9 cellular contexts compared by ENCODE assay signal in genomic region chr4:73311428-73311827, GRCh38. TPM values are rescaled to one million over a fixed set of nuclear protein-coding genes. Genes with fewer than 3 reads are reported as not detected.
DNase-seq lines count a peak whose midpoint lies in the region; ATAC-seq, FAIRE-seq and TF ChIP-seq lines count a peak whose summit lies in the region.
"Had no signal": no experiment of that assay in that cellular context is flagged by ENCODE, and none has a peak within 500 bp of the region (broad histone marks: within the 10 kb centered on the region; RNA-seq: fewer than 3 reads in every experiment).

No MANE protein-coding gene starts in this region.

- H3K4me1 ChIP-seq in small intestine (ENCODE audit: control insufficient read depth in 2 of 2, insufficient read depth in 1 of 2, low read depth in 1 of 2, low read length in 1 of 2) (no peaks in the 10 kb centered on the region), aorta (ENCODE audit: control insufficient read depth in 1 of 2, insufficient read depth in 2 of 2, low read length in 2 of 2) (no peaks in the 10 kb centered on the region)

- H3K4me3 ChIP-seq in small intestine (ENCODE audit: low read depth in 1 of 2, low read length in 2 of 2) = no peak overlapping the region
- H3K4me3 ChIP-seq in aorta (ENCODE audit: low read length in 2 of 2) = no peak overlapping the region
- H3K4me3 ChIP-seq: lung had no signal

- intact Hi-C loops in aorta (cut with DNase I) = loop anchor here (5.0 to 10.0 kb wide), 2 partner anchors 343 to 1171 kb away; no protein-coding TSS in a partner anchor

- H3K9me3 ChIP-seq in small intestine (ENCODE audit: control insufficient read depth, low read depth) = no peaks in the 10 kb centered on the region
- H3K9me3 ChIP-seq in aorta (ENCODE audit: control insufficient read depth, low read length) = peaks cover under 1% of the 10 kb centered on the region

- H3K27me3 ChIP-seq in small intestine (ENCODE audit: control insufficient read depth in 2 of 2, insufficient read depth in 2 of 2, low read length in 2 of 2) (no peaks in the 10 kb centered on the region), aorta (ENCODE audit: control insufficient read depth in 1 of 2, insufficient read depth in 2 of 2, low read length in 1 of 2) (no peaks in the 10 kb centered on the region)

- peak; percentile 6 for DNase-seq in NCI-H2171 treated with DMSO at 0.1 percent for 48 hours (lab: John Stamatoyannopoulos, UW)
- DNase-seq in NCI-H2171 (lab: John Stamatoyannopoulos, UW) = no peak
- DNase-seq in NCI-H345 (lab: John Stamatoyannopoulos, UW) = peak; percentile 21
- no peak for DNase-seq in endothelial cell (ENCODE audit: low spot score)
- DNase-seq in small intestine = peak; percentile 27
- no peak for DNase-seq in aorta
- DNase-seq in stimulated activated CD4-positive, alpha-beta T cell treated with anti-CD3 and anti-CD28 coated beads, Interleukin-2, amount 100 ng/mL, for 48 hours = no peak

- no peaks in the 10 kb centered on the region for H3K27me3 Mint-ChIP-seq in endothelial cell (ENCODE audit: unreplicated experiment)

- H3K36me3 Mint-ChIP-seq in endothelial cell (ENCODE audit: low read depth, unreplicated experiment) = no peaks in the 10 kb centered on the region

- H3K9me3 Mint-ChIP-seq in endothelial cell (ENCODE audit: unreplicated experiment) = no peaks in the 10 kb centered on the region

- FAIRE-seq in small intestine (lab: Jason Lieb, UNC) = peak; percentile 93

- H3K4me1 Mint-ChIP-seq in endothelial cell (ENCODE audit: unreplicated experiment) = no peaks in the 10 kb centered on the region

- no peak for ATAC-seq in GM19397 (IDR thresholded peaks at IDR 0.05; ENCODE audit: unreplicated experiment)
- ATAC-seq in aorta (ENCODE audit: low FRiP score) = no peak

- H3K36me3 ChIP-seq in small intestine (ENCODE audit: control insufficient read depth in 2 of 2, insufficient read depth in 2 of 2, low read length in 2 of 2) (no peaks in the 10 kb centered on the region), aorta (ENCODE audit: control insufficient read depth in 1 of 2, insufficient read depth in 2 of 2, low read length in 1 of 2) (no peaks in the 10 kb centered on the region)

- no peak overlapping the region for H3K27ac Mint-ChIP-seq in endothelial cell (ENCODE audit: unreplicated experiment)

- H3K27ac ChIP-seq in small intestine (ENCODE audit: low read depth in 1 of 2, low read length in 1 of 2) (no peak overlapping the region), aorta (ENCODE audit: low read depth in 1 of 2, low read length in 2 of 2) (no peak overlapping the region)

- peak; percentile 43 for TF ChIP-seq CTCF in endothelial cell (IDR thresholded peaks at IDR 0.05; ENCODE audit: unreplicated experiment)

- no peak overlapping the region for H3K4me3 Mint-ChIP-seq in endothelial cell (ENCODE audit: unreplicated experiment)

RNA-seq across cellular contexts. Expression of gene ANKRD17, which starts 52.8 kb away (rescaled TPM):
- total RNA-seq in endothelial cell (ENCODE audit: unreplicated experiment) (61.8 TPM), aorta (10 to 100 TPM; 59.4 to 67.1 TPM)
- polyA plus RNA-seq in small intestine (10 to 100 TPM; 12.2 to 13.5 (median 12.3) TPM), aorta (10 to 100 TPM in 1 of 2 donors, 1 to 10 TPM in 1; 4.9 to 10.6 TPM)

Comparison
In these comparisons a context has a peak if more than half of its experiments do, and no peak if none do; other contexts are left out.
1. DNase-seq: peak in NCI-H2171 treated with DMSO at 0.1 percent for 48 hours (single experiment), NCI-H345 (single experiment) and small intestine (single experiment); none in NCI-H2171 (single experiment), endothelial cell (single experiment), aorta (0 of 2) and stimulated activated CD4-positive, alpha-beta T cell treated with anti-CD3 and anti-CD28 coated beads, Interleukin-2, amount 100 ng/mL, for 48 hours (0 of 2).